ENCODE assay signal across 8 cellular contexts in the genomic region with DNA sequence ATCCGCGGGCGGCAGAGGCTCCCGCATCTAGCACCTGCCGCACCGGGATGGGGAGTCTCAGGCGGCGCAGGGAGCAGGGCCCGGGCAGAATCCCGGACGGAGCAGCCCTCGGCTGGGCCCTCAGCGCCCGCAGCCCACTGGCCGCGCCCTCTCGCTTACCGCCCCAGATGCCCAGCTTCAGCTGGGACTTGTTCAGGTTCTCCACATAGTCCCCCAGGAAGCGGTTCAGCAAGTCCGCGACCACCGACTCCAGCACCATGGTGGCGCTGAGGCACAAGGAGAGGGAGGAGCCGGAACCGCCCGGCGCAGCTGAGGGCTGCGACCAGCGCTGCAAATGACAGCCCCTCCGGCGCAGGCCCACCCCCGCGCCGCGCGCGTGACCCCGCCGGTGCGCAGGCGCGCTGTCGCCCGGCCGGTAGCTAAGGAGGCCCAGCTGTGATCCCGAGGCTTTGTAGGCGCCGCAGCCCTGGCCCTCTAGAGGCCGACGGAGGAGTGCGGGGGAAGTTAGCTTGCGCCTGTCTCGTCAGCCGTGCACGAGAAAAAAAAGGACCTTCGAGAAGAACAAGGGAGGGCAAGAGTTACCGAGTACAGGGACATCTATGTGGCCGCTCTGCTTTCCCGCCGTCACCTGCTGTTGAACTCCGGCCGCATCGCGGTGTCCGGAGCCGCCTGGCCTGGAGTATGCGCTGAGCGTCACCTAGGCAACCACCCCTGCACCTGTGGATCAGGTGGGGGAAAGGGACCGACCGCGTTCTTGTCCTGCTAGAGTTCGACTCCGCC. TPM values are rescaled to one million over a fixed set of nuclear protein-coding genes. Genes with fewer than 3 reads are reported as not detected.
DNase-seq lines count a peak whose midpoint lies in the region; ATAC-seq and TF ChIP-seq lines count a peak whose summit lies in the region.

A gene with protein sequence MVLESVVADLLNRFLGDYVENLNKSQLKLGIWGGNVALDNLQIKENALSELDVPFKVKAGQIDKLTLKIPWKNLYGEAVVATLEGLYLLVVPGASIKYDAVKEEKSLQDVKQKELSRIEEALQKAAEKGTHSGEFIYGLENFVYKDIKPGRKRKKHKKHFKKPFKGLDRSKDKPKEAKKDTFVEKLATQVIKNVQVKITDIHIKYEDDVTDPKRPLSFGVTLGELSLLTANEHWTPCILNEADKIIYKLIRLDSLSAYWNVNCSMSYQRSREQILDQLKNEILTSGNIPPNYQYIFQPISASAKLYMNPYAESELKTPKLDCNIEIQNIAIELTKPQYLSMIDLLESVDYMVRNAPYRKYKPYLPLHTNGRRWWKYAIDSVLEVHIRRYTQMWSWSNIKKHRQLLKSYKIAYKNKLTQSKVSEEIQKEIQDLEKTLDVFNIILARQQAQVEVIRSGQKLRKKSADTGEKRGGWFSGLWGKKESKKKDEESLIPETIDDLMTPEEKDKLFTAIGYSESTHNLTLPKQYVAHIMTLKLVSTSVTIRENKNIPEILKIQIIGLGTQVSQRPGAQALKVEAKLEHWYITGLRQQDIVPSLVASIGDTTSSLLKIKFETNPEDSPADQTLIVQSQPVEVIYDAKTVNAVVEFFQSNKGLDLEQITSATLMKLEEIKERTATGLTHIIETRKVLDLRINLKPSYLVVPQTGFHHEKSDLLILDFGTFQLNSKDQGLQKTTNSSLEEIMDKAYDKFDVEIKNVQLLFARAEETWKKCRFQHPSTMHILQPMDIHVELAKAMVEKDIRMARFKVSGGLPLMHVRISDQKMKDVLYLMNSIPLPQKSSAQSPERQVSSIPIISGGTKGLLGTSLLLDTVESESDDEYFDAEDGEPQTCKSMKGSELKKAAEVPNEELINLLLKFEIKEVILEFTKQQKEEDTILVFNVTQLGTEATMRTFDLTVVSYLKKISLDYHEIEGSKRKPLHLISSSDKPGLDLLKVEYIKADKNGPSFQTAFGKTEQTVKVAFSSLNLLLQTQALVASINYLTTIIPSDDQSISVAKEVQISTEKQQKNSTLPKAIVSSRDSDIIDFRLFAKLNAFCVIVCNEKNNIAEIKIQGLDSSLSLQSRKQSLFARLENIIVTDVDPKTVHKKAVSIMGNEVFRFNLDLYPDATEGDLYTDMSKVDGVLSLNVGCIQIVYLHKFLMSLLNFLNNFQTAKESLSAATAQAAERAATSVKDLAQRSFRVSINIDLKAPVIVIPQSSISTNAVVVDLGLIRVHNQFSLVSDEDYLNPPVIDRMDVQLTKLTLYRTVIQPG (N-terminal part only) (minus strand): TSS at position 332 of the 780 bp plus-strand sequence. CDS start 73 bp downstream, at position 259.

- H3K27ac ChIP-seq in AG04450 (ENCODE audit: low read depth, low read length) (peak within 1 kb of the TSS; percentile 61), WERI-Rb-1 (peak within 1 kb of the TSS; percentile 64), mammary epithelial cell (ENCODE audit: insufficient read depth, low read depth, low read length) (peak within 1 kb of the TSS; percentile 66)

- H3K4me1 ChIP-seq in mammary epithelial cell (ENCODE audit: insufficient read depth, low read length) = peaks cover 31% of the 10 kb centered on the region

- H3K4me3 ChIP-seq in AG04450 (ENCODE audit: low read depth, low read length) (peak within 1 kb of the TSS; percentile 86), WERI-Rb-1 (ENCODE audit: low read depth, low read length) (peak within 1 kb of the TSS; percentile 80), mammary epithelial cell (replicated peaks in 1 of 3; ENCODE audit: insufficient read depth in 1 of 3, low read depth in 2 of 3, low read length in 3 of 3) (peak within 1 kb of the TSS; percentile 80 to 90 (median 84))

- WGBS in mammary epithelial cell (ENCODE audit: low coverage, missing lambda C conversion rate) = under 1% methylated on average over 19 of the region's 73 CpGs

- POLR2A ChIA-PET in AG04450 (lab: Yijun Ruan, JAX) = no interaction called here

- H4K20me1 ChIP-seq in mammary epithelial cell (ENCODE audit: insufficient read depth, low read length) = no peaks in the 10 kb centered on the region

- H3K36me3 ChIP-seq in WERI-Rb-1 (no peaks in the 10 kb centered on the region), mammary epithelial cell (ENCODE audit: insufficient read depth, low read length) (no peaks in the 10 kb centered on the region)

- in situ Hi-C loops in mammary epithelial cell (cut with MboI; ENCODE audit: low sequenced_read_pairs in 2 of 2) = no loop called here

- ATAC-seq in GM18868 (IDR thresholded peaks at IDR 0.05; ENCODE audit: unreplicated experiment) (peak; percentile 85), HG03108 (IDR thresholded peaks at IDR 0.05; ENCODE audit: unreplicated experiment) (peak; percentile 82)

- intact Hi-C loops in mammary epithelial cell (cut with micrococcal nuclease) = loop anchor here (5.0 kb wide), 1 partner anchor 78 kb away; no protein-coding TSS in a partner anchor

- peaks cover 41% of the 10 kb centered on the region for H3K79me2 ChIP-seq in mammary epithelial cell (ENCODE audit: insufficient read depth, low read length)

- H3K9ac ChIP-seq in mammary epithelial cell (ENCODE audit: insufficient read depth, low read length) = peak within 1 kb of the TSS; percentile 75

- BruUV-seq in mammary epithelial cell (replicated peaks; lab: Mats Ljungman, UMichigan) = no TSS peak

- dilution Hi-C loops in mammary epithelial cell (cut with HindIII; ENCODE audit: low sequenced_read_pairs) = no loop called here

- H3K27me3 ChIP-seq in AG04450 (ENCODE audit: control insufficient read depth, insufficient read depth, low read length) (peaks cover 21% of the 10 kb centered on the region), WERI-Rb-1 (ENCODE audit: insufficient read depth, low read depth, severe bottlenecking) (no peaks in the 10 kb centered on the region), mammary epithelial cell (ENCODE audit: insufficient read depth, low read length) (no peaks in the 10 kb centered on the region)

- TF ChIP-seq CTCF in AG04450 (IDR thresholded peaks at IDR 0.05; ENCODE audit: low read depth, low read length) (peak; percentile 82), WERI-Rb-1 (IDR thresholded peaks at IDR 0.05; ENCODE audit: low read depth, low read length) (peak; percentile 75), mammary epithelial cell (conservative IDR thresholded peaks at IDR 0.05 in 1 of 2, IDR thresholded peaks at IDR 0.05 in 1 of 2; ENCODE audit: extremely low read depth in 1 of 2, insufficient read depth in 1 of 2, low read depth in 1 of 2, low read length in 2 of 2) (peak; percentile 73 to 83)

- H3K4me2 ChIP-seq in mammary epithelial cell (ENCODE audit: insufficient read depth, low read depth, low read length) = peak within 1 kb of the TSS; percentile 100

- H2AFZ ChIP-seq in mammary epithelial cell (ENCODE audit: low read depth, low read length) = peak within 1 kb of the TSS; percentile 94

- CTCF ChIA-PET in AG04450 (lab: Charles Lee) = interaction anchor here (0.6 to 3.0 kb wide), 17 partner anchors 8 to 1073 kb away, joined by 3 to 35 read pairs (median 3); no protein-coding TSS in a partner anchor
- CTCF ChIA-PET in mammary epithelial cell (lab: Charles Lee; ENCODE audit: low non-redundant PET) = interaction anchor here (0.7 to 1.1 kb wide), 2 partner anchors 16 to 50 kb away, joined by 3 to 7 read pairs; no protein-coding TSS in a partner anchor

- no peaks in the 10 kb centered on the region; the same call in 1 of the 2 replicates for H3K9me3 ChIP-seq in AG04450 (ENCODE audit: control insufficient read depth, insufficient read depth, low read length)
- no peaks in the 10 kb centered on the region for H3K9me3 ChIP-seq in WERI-Rb-1 (ENCODE audit: severe bottlenecking)
- H3K9me3 ChIP-seq in mammary epithelial cell (replicated peaks; ENCODE audit: insufficient read depth, low read length) = no peaks in the 10 kb centered on the region

- DNase-seq in AG04450 (ENCODE audit: low read depth, low spot score) (peak; percentile 84), NCI-H2196 treated with DMSO at 0.1 percent for 48 hours (lab: John Stamatoyannopoulos, UW; ENCODE audit: unreplicated experiment) (peak; percentile 73), WERI-Rb-1 (peak; percentile 94), mammary epithelial cell (peak; percentile 86), iPS-NIHi7 (ENCODE audit: extremely low spot score) (peak; percentile 94), smooth muscle cell of the brain vasculature (ENCODE audit: low read depth, low spot score) (peak; percentile 79)

RNA-seq across cellular contexts. Expression of the gene that starts here (rescaled TPM):
- polyA plus RNA-seq in AG04450 (2011; rRNA removed) (17.8 and 18.4 TPM in 2 replicates), mammary epithelial cell (6.2 TPM)
- polyA minus RNA-seq in AG04450 (2011; rRNA and poly(A)+ RNA removed) = 54.0 and 107 TPM in 2 replicates
- total RNA-seq in mammary epithelial cell = 10 to 100 TPM; 43.3 to 79.9 TPM
- 20.7 TPM for polyA minus RNA-seq in mammary epithelial cell

Comparison
In these comparisons a context has a peak if more than half of its experiments do, and no peak if none do; other contexts are left out.
1. Peak in every context shown above with its lines: DNase-seq, ATAC-seq, H3K4me3 ChIP-seq and H3K27ac ChIP-seq.